13 cellular contexts compared by ENCODE assay signal in the genomic region with DNA sequence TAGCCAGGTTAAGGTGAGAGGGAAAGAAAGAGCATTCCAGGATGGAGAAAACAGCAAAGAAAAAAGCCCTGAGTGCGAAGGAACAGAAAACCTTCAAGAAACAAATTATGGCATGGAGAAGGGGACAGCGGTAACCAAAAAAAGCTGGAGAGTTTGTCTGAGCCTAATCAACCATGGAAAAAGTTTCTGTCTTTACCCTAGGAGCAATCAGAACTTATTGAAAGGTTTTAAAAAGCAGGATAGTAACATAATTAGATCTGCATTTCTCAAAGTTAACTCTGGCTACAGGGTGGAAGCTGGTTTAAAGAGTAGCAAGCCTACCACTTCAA. TPM values are rescaled to one million over a fixed set of nuclear protein-coding genes. Genes with fewer than 3 reads are reported as not detected.
"Had no signal": no experiment of that assay in that cellular context is flagged by ENCODE, and none has a peak within 500 bp of the region (broad histone marks: within the 10 kb centered on the region; RNA-seq: fewer than 3 reads in every experiment).

No MANE protein-coding gene starts in this region.

- H3K36me3 ChIP-seq: ascending aorta, esophagus muscularis mucosa, pancreas, thyroid gland, WERI-Rb-1 had no signal

- H3K9me3 Mint-ChIP-seq: activated naive CD4-positive, alpha-beta T cell treated with anti-CD3 and anti-CD28 coated beads, Interleukin-2, amount 50 U/mL, for 72 hours; activated T-helper 17 cell treated with anti-CD3 and anti-CD28 coated beads, Interleukin-2, amount 50 U/mL, for 72 hours; stimulated activated naive CD8-positive, alpha-beta T cell treated with anti-CD3 and anti-CD28 coated beads, Interleukin-15, Interleukin-2, amounts not matched to agents 100 ng/mL and 50 ng/mL, for 24 hours; T-cell had no signal

- H3K27me3 ChIP-seq: ascending aorta, esophagus muscularis mucosa, pancreas, thyroid gland had no signal

- H3K4me3 ChIP-seq: ascending aorta, coronary artery, esophagus muscularis mucosa, pancreas, thyroid gland had no signal

- H3K4me3 Mint-ChIP-seq: activated T-helper 17 cell treated with anti-CD3 and anti-CD28 coated beads, Interleukin-2, amount 50 U/mL, for 72 hours; stimulated activated naive CD8-positive, alpha-beta T cell treated with anti-CD3 and anti-CD28 coated beads, Interleukin-15, Interleukin-2, amounts not matched to agents 100 ng/mL and 50 ng/mL, for 24 hours; T-cell had no signal

- H3K27ac ChIP-seq: ascending aorta, coronary artery, esophagus muscularis mucosa, pancreas, thyroid gland, WERI-Rb-1 had no signal

- H3K36me3 Mint-ChIP-seq: activated naive CD4-positive, alpha-beta T cell treated with anti-CD3 and anti-CD28 coated beads, Interleukin-2, amount 50 U/mL, for 72 hours; T-cell had no signal

- FAIRE-seq: bronchial epithelial cell, pancreas had no signal

- H3K9me3 ChIP-seq: ascending aorta, esophagus muscularis mucosa, pancreas, thyroid gland had no signal

- DNase-seq: left ventricle myocardium superior had no signal

- H3K27ac Mint-ChIP-seq: activated T-helper 17 cell treated with anti-CD3 and anti-CD28 coated beads, Interleukin-2, amount 50 U/mL, for 72 hours; stimulated activated naive CD8-positive, alpha-beta T cell treated with anti-CD3 and anti-CD28 coated beads, Interleukin-15, Interleukin-2, amounts not matched to agents 100 ng/mL and 50 ng/mL, for 24 hours; T-cell had no signal

- ATAC-seq: activated naive CD4-positive, alpha-beta T cell treated with anti-CD3 and anti-CD28 coated beads, Interleukin-2, amount 50 U/mL, for 72 hours; activated T-helper 17 cell treated with anti-CD3 and anti-CD28 coated beads, Interleukin-2, amount 50 U/mL, for 72 hours; left ventricle myocardium superior; right cardiac atrium; T-cell had no signal

- H3K27me3 Mint-ChIP-seq: activated T-helper 17 cell treated with anti-CD3 and anti-CD28 coated beads, Interleukin-2, amount 50 U/mL, for 72 hours; stimulated activated naive CD8-positive, alpha-beta T cell treated with anti-CD3 and anti-CD28 coated beads, Interleukin-15, Interleukin-2, amounts not matched to agents 100 ng/mL and 50 ng/mL, for 24 hours; T-cell had no signal

RNA-seq across cellular contexts. Expression of a gene that starts 26.1 kb away (rescaled TPM):
- total RNA-seq: ascending aorta, left ventricle myocardium superior had no signal
